7 cellular contexts compared by ENCODE assay signal in the genomic region with DNA sequence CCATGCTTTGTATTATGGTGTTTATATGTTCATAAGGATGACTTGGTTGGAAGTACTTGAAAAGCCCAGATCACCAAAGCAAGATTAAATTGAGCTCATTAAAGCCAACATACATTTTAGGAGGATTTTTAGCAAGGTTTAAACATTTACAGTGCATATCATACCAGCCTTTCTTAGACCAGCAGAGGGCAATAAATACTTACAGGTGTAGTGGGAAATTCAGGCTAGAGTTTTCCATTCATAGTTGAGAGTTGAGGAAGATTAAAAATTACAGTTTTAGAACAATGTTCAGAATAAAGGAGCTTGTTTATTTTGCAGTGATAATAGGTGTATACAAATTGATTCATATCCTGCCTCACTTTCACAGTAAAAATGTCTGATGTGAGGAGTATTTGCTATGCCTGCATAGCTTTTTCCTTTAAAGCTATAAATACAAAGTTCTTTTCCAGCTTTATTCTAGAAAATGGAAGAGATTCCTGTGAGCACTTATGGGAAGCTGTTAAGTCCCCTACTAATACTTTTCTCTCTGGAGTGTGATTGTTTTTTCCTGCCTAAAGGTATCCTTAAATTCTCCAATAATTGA. TPM values are rescaled to one million over a fixed set of nuclear protein-coding genes. Genes with fewer than 3 reads are reported as not detected.
DNase-seq lines count a peak whose midpoint lies in the region; ATAC-seq, FAIRE-seq and TF ChIP-seq lines count a peak whose summit lies in the region.

No MANE protein-coding gene starts in this region.

- H3K4me1 ChIP-seq in GM12878 (ENCODE audit: control insufficient read depth, insufficient read depth, low read length), result no peaks in the 10 kb centered on the region

- no peaks in the 10 kb centered on the region for H3K4me1 Mint-ChIP-seq in immature natural killer cell

- no peak overlapping the region for H3K4me2 ChIP-seq in GM12878 (ENCODE audit: control insufficient read depth, insufficient read depth)

- no peak overlapping the region for H3K4me3 ChIP-seq in GM06990 (replicated peaks; ENCODE audit: low read depth, low read length)
- H3K4me3 ChIP-seq in GM12878, result no peak overlapping the region

- TF ChIP-seq CTCF in GM06990 (IDR thresholded peaks at IDR 0.05; ENCODE audit: insufficient read depth, low read length, poor library complexity, severe bottlenecking) (peak; percentile 55), GM12878 (IDR thresholded peaks at IDR 0.05 in 2 of 3, conservative IDR thresholded peaks at IDR 0.05 in 1 of 3; ENCODE audit: control insufficient read depth in 2 of 3, extremely low read depth in 1 of 3, insufficient read depth in 1 of 3, low read depth in 3 of 3, low read length in 3 of 3) (peak; percentile 51 to 72 (median 54); a peak in 5 of 6 replicates)

- SMC1A ChIA-PET in GM12878 (lab: Charles Lee; ENCODE audit: uncharacterized antibody, unreplicated experiment), result interaction anchor here (0.6 to 5.7 kb wide), 68 partner anchors 8 to 393 kb away, joined by 3 to 168 read pairs (median 5); partner anchors contain the start of genes DTL, INTS7 and PPP2R5A

- no peak overlapping the region for H2AFZ ChIP-seq in GM12878 (ENCODE audit: control insufficient read depth, low read depth, low read length)

- H3K27me3 ChIP-seq in GM06990 (replicated peaks; ENCODE audit: control insufficient read depth, insufficient read depth, low read length) (no peaks in the 10 kb centered on the region), GM12878 (replicated peaks in 1 of 2; ENCODE audit: control insufficient read depth in 2 of 2, insufficient read depth in 2 of 2, low read length in 1 of 2) (no peaks in the 10 kb centered on the region)

- DNase-seq in GM06990 (ENCODE audit: extremely low read depth, insufficient read length), result no peak
- peak; percentile 47 for DNase-seq in NAMALWA (ENCODE audit: low spot score)
- no peak for DNase-seq in GM12878 (ENCODE audit: low read depth, low spot score)
- peak; percentile 41 to 58 (median 46) for DNase-seq in immature natural killer cell
- peak; percentile 90 for DNase-seq in superior temporal gyrus (ENCODE audit: extremely low spot score)

- TF ChIP-seq RAD21 in GM12878 (IDR thresholded peaks at IDR 0.05; ENCODE audit: insufficient read depth, low read depth, low read length), result peak; percentile 95

- ATAC-seq in GM12878 (peak; percentile 63), GM18873 (IDR thresholded peaks at IDR 0.05; ENCODE audit: low FRiP score, unreplicated experiment) (no peak), GM19035 (IDR thresholded peaks at IDR 0.05; ENCODE audit: unreplicated experiment) (no peak)

- no peaks in the 10 kb centered on the region for H3K9me3 Mint-ChIP-seq in immature natural killer cell

- no peak overlapping the region for H3K27ac Mint-ChIP-seq in immature natural killer cell

- H3K9me3 ChIP-seq in GM12878 (replicated peaks; ENCODE audit: control insufficient read depth, insufficient read depth, low read length), result no peaks in the 10 kb centered on the region

- no peaks in the 10 kb centered on the region for H3K27me3 Mint-ChIP-seq in immature natural killer cell (ENCODE audit: low read depth in 3 of 3)

- no peaks in the 10 kb centered on the region for H4K20me1 ChIP-seq in GM12878 (ENCODE audit: control insufficient read depth, insufficient read depth)

- H3K27ac ChIP-seq in GM12878 (ENCODE audit: control insufficient read depth, insufficient read depth), result no peak overlapping the region

- no TSS peak for BruUV-seq in GM12878 (replicated peaks; lab: Mats Ljungman, UMichigan)

- in situ Hi-C loops in GM12878 (cut with MboI), result loop anchor here (5.0 kb wide), 1 partner anchor 296 kb away; no protein-coding TSS in a partner anchor

- FAIRE-seq in GM12878 (lab: Jason Lieb, UNC), result no peak

- H3K36me3 ChIP-seq in GM06990 (ENCODE audit: control insufficient read depth, insufficient read depth, low read length) (peaks cover 2% of the 10 kb centered on the region), GM12878 (ENCODE audit: control insufficient read depth in 2 of 2, insufficient read depth in 2 of 2, low read length in 1 of 2) (peaks cover 0 to 6% of the 10 kb centered on the region in 2 experiments; a peak in 2 of 4 replicates)

- RAD21 ChIA-PET in GM12878 (lab: Charles Lee; ENCODE audit: unreplicated experiment), result interaction anchor here (0.6 to 5.6 kb wide), 55 partner anchors 11 to 707 kb away, joined by 3 to 197 read pairs (median 4); partner anchors contain the start of genes DTL and INTS7

- TF ChIP-seq EP300 in GM12878 (IDR thresholded peaks at IDR 0.05; ENCODE audit: borderline replicate concordance in 1 of 2, control insufficient read depth in 1 of 2, low read depth in 2 of 2, low read length in 2 of 2), result no peak

- POLR2A ChIA-PET in GM12878 (lab: Charles Lee), result interaction anchor here (0.7 to 2.4 kb wide), 5 partner anchors 33 to 390 kb away, joined by 3 to 13 read pairs (median 3); no protein-coding TSS in a partner anchor

- CTCF ChIA-PET in GM12878 (lab: Yijun Ruan, JAX), result interaction anchor here (0.6 to 5.6 kb wide), 62 partner anchors 8 to 680 kb away, joined by 3 to 270 read pairs (median 6); partner anchors contain the start of genes DTL and INTS7

- no peaks in the 10 kb centered on the region for H3K79me2 ChIP-seq in GM12878 (ENCODE audit: control insufficient read depth, insufficient read depth, low read length)

- H3K9ac ChIP-seq in GM12878 (ENCODE audit: control insufficient read depth, insufficient read depth, low read length), result no peak overlapping the region

- intact Hi-C loops in GM12878 (cut with micrococcal nuclease; ENCODE audit: unreplicated experiment), result loop anchor here (1.0 to 2.0 kb wide), 3 partner anchors 220 to 386 kb away; no protein-coding TSS in a partner anchor

- no peak for TF ChIP-seq POLR2A in GM12878 (IDR thresholded peaks at IDR 0.05; ENCODE audit: low read depth, low read length)

- H3K36me3 Mint-ChIP-seq in immature natural killer cell, result no peaks in the 10 kb centered on the region

- H3K4me3 Mint-ChIP-seq in immature natural killer cell, result no peak overlapping the region

TF ChIP-seq in GM12878, 131 proteins besides CTCF, POLR2A, EP300 and RAD21 (continues in another document):
- TF ChIP-seq SMARCA5 (IDR thresholded peaks at IDR 0.05), result peak; percentile 31; the same call in 1 of the 2 replicates
- no peak for TF ChIP-seq LARP7 (IDR thresholded peaks at IDR 0.05)

RNA-seq across cellular contexts. Expression of gene DTL, which starts 35.3 kb away (rescaled TPM):
- total RNA-seq in GM12878 (2013; cell fraction: nucleolus; rRNA removed), result 47.4 and 50.1 TPM in 2 replicates
- total RNA-seq in GM12878 (2014; rRNA removed) (49.4 and 51.7 TPM in 2 replicates), GM12878 (2014; rRNA removed; fragmentation: Illumina TruSeq; extraction: Trizol) (45.6 and 45.7 TPM in 2 replicates), GM12878 (2021) (48.0 and 55.1 TPM in 2 replicates)
- 13.8 TPM for polyA plus RNA-seq in GM12878 (2011; ENCODE audit: low read depth)
- polyA plus RNA-seq in GM12878 (2011; rRNA removed) (62.7 and 65.3 TPM in 2 replicates), GM12878 (2014; fragmentation: Illumina TruSeq; extraction: Trizol) (58.8 and 62.3 TPM in 2 replicates), GM12878 (2014; fragmentation: Nextera tagmentation; extraction: Ambion mirVana) (10 to 100 TPM; 24.1 to 24.6 TPM), GM12878 (2014; rRNA removed) (36.1 and 39.0 TPM in 2 replicates), GM12878 (2016; fragmentation: Nextera tagmentation; extraction: Ambion mirVana) (10 to 100 TPM; 72.3 to 73.4 TPM), immature natural killer cell (1 to 10 TPM; 1.4 to 3.5 (median 3.1) TPM)
- polyA plus RNA-seq in GM12878 (2011; cell fraction: cytosol; rRNA removed), result 45.4 and 56.6 TPM in 2 replicates
- 40.2 and 54.0 TPM in 2 replicates for polyA plus RNA-seq in GM12878 (2011; cell fraction: nucleus; rRNA removed)
- polyA plus RNA-seq in GM12878 (2012), result 14.0 and 25.0 TPM in 2 replicates
- 80.8 and 121 TPM in 2 replicates for polyA minus RNA-seq in GM12878 (2011; rRNA and poly(A)+ RNA removed)
- 22.9 and 34.7 TPM in 2 replicates for polyA minus RNA-seq in GM12878 (2011; cell fraction: cytosol; rRNA and poly(A)+ RNA removed)
- polyA minus RNA-seq in GM12878 (2011; cell fraction: nucleus; rRNA and poly(A)+ RNA removed), result 41.7 and 50.0 TPM in 2 replicates

RNA-seq across cellular contexts. Expression of gene INTS7, which starts 35.5 kb away (rescaled TPM):
- total RNA-seq in GM12878 (2013; cell fraction: nucleolus; rRNA removed), result 64.2 and 69.0 TPM in 2 replicates
- total RNA-seq in GM12878 (2014; rRNA removed) (28.4 and 30.2 TPM in 2 replicates), GM12878 (2014; rRNA removed; fragmentation: Illumina TruSeq; extraction: Trizol) (23.4 and 25.4 TPM in 2 replicates), GM12878 (2021) (21.3 and 22.3 TPM in 2 replicates)
- polyA plus RNA-seq in GM12878 (2011; ENCODE audit: low read depth), result 10.6 TPM
- polyA plus RNA-seq in GM12878 (2011; rRNA removed) (49.1 and 51.2 TPM in 2 replicates), GM12878 (2014; fragmentation: Illumina TruSeq; extraction: Trizol) (28.3 and 36.1 TPM in 2 replicates), GM12878 (2014; fragmentation: Nextera tagmentation; extraction: Ambion mirVana) (10 to 100 TPM; 17.1 to 20.1 TPM), GM12878 (2014; rRNA removed) (16.8 and 20.6 TPM in 2 replicates), GM12878 (2016; fragmentation: Nextera tagmentation; extraction: Ambion mirVana) (10 to 100 TPM; 32.1 to 36.5 TPM), immature natural killer cell (10 to 100 TPM; 16.6 to 17.3 (median 17.0) TPM)
- polyA plus RNA-seq in GM12878 (2011; cell fraction: cytosol; rRNA removed), result 27.3 and 32.0 TPM in 2 replicates
- polyA plus RNA-seq in GM12878 (2011; cell fraction: nucleus; rRNA removed), result 20.5 and 21.3 TPM in 2 replicates
- polyA plus RNA-seq in GM12878 (2012), result 12.6 and 17.0 TPM in 2 replicates
- polyA minus RNA-seq in GM12878 (2011; rRNA and poly(A)+ RNA removed), result 70.4 and 100 TPM in 2 replicates
- polyA minus RNA-seq in GM12878 (2011; cell fraction: cytosol; rRNA and poly(A)+ RNA removed), result 13.6 and 25.8 TPM in 2 replicates
- 50.1 and 72.6 TPM in 2 replicates for polyA minus RNA-seq in GM12878 (2011; cell fraction: nucleus; rRNA and poly(A)+ RNA removed)

Comparison
In these comparisons a context has a peak if more than half of its experiments do, and no peak if none do; other contexts are left out.
1. DNase-seq: peak in NAMALWA (single experiment), immature natural killer cell (3 of 3) and superior temporal gyrus (single experiment); none in GM06990 (single experiment) and GM12878 (single experiment).